23 cellular contexts compared by ENCODE assay signal in the genomic region with DNA sequence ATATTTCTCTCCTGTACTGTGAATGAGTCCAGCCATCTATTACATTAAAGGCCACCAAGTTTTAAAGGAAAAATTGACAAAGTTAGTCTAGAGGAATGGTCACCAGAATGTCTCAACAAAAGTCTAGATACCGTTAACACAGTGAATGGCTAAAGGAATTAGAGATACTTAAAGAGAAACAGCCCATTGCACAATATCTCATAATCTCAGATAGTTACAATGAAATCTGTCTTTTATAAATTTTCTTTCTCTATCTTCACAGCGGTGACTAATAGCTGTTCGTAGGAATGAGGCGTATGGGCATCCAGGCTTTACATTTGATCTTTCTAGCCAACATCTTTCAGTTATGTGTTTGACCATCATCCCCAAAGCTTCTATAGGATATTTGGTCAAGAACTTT. TPM values are rescaled to one million over a fixed set of nuclear protein-coding genes. Genes with fewer than 3 reads are reported as not detected.
DNase-seq lines count a peak whose midpoint lies in the region; ATAC-seq, FAIRE-seq and TF ChIP-seq lines count a peak whose summit lies in the region.
"Had no signal": no experiment of that assay in that cellular context is flagged by ENCODE, and none has a peak within 500 bp of the region (broad histone marks: within the 10 kb centered on the region; RNA-seq: fewer than 3 reads in every experiment).

No MANE protein-coding gene starts in this region.

- H3K9me3 ChIP-seq in HepG2 (ENCODE audit: low read length) (no peaks in the 10 kb centered on the region), right lobe of liver (no peaks in the 10 kb centered on the region), testis (no peaks in the 10 kb centered on the region)
- H3K9me3 ChIP-seq: BLaER1, Caco-2 had no signal

- no peak for TF ChIP-seq POLR2A in HepG2 (IDR thresholded peaks at IDR 0.05; ENCODE audit: insufficient read depth in 1 of 2, low read depth in 2 of 2, low read length in 2 of 2)
- TF ChIP-seq POLR2A in right lobe of liver (IDR thresholded peaks at IDR 0.05), result no peak
- TF ChIP-seq POLR2A in testis (IDR thresholded peaks at IDR 0.05), result no peak

- no peak for DNase-seq in HepG2 (ENCODE audit: low spot score)
- no peak for DNase-seq in right lobe of liver
- peak; percentile 2 for DNase-seq in choroid plexus epithelial cell (ENCODE audit: low read depth)
- DNase-seq in fibroblast of villous mesenchyme (ENCODE audit: low read depth), result peak; percentile 38
- DNase-seq in testis, result no peak
- no peak for DNase-seq in foreskin keratinocyte
- DNase-seq in cerebellar cortex (ENCODE audit: low spot score), result no peak
- no peak for DNase-seq in activated CD4-positive, alpha-beta T cell treated with anti-CD3 and anti-CD28 coated beads for 36 hours
- DNase-seq: Caco-2; CD4-positive, CD25-positive, alpha-beta regulatory T cell; CD8-positive, alpha-beta T cell; DMS153; DND-41; GDM1; GM23248; H9 had no signal

- H3K27ac Mint-ChIP-seq in activated CD4-positive, alpha-beta T cell treated with anti-CD3 and anti-CD28 coated beads for 36 hours, result no peak overlapping the region
- H3K27ac Mint-ChIP-seq: B cell; CD4-positive, CD25-positive, alpha-beta regulatory T cell; CD8-positive, alpha-beta T cell; H9 had no signal

- ATAC-seq in HepG2 (no peak), right lobe of liver (no peak), foreskin keratinocyte (no peak)
- ATAC-seq in activated CD4-positive, alpha-beta T cell treated with anti-CD3 and anti-CD28 coated beads for 36 hours, result no peak
- ATAC-seq: CD8-positive, alpha-beta T cell; GM12878; HCT116 had no signal

- H4K20me1 ChIP-seq in HepG2 (ENCODE audit: insufficient read depth, low read length), result no peaks in the 10 kb centered on the region

- peaks cover 3% of the 10 kb centered on the region for H3K9me3 Mint-ChIP-seq in activated CD4-positive, alpha-beta T cell treated with anti-CD3 and anti-CD28 coated beads for 36 hours (ENCODE audit: low read depth)
- H3K9me3 Mint-ChIP-seq: CD4-positive, CD25-positive, alpha-beta regulatory T cell; CD8-positive, alpha-beta T cell; H9 had no signal

- no peak for TF ChIP-seq RAD21 in HepG2 (CRISPR knock-in tag; IDR thresholded peaks at IDR 0.05)

- TF ChIP-seq EP300 in HepG2 (IDR thresholded peaks at IDR 0.05; ENCODE audit: low read depth in 2 of 2, low read length in 2 of 2), result no peak
- no peak for TF ChIP-seq EP300 in HepG2 (CRISPR knock-in tag; IDR thresholded peaks at IDR 0.05; ENCODE audit: borderline replicate concordance)

- peaks cover 7% of the 10 kb centered on the region for H3K36me3 Mint-ChIP-seq in activated CD4-positive, alpha-beta T cell treated with anti-CD3 and anti-CD28 coated beads for 36 hours (ENCODE audit: low read depth)

- no peak overlapping the region for H3K9ac ChIP-seq in HepG2 (ENCODE audit: insufficient read depth, low read depth, low read length)
- H3K9ac ChIP-seq: BLaER1, GM23248 had no signal

- peaks cover 11% of the 10 kb centered on the region for H3K4me1 Mint-ChIP-seq in activated CD4-positive, alpha-beta T cell treated with anti-CD3 and anti-CD28 coated beads for 36 hours

- no peak overlapping the region for H3K4me2 ChIP-seq in HepG2 (ENCODE audit: low read depth, low read length)
- H3K4me2 ChIP-seq: BLaER1 had no signal

- FAIRE-seq in HepG2 (lab: Jason Lieb, UNC), result no peak
- FAIRE-seq: GM12878, GM19239 had no signal

- peaks cover 0 to 3% of the 10 kb centered on the region in 2 experiments; a peak in 1 of 5 replicates for H3K36me3 ChIP-seq in HepG2 (replicated peaks in 1 of 2; ENCODE audit: control insufficient read depth in 1 of 2, insufficient read depth in 2 of 2, low read length in 2 of 2)
- H3K36me3 ChIP-seq in right lobe of liver, result no peaks in the 10 kb centered on the region
- H3K36me3 ChIP-seq in testis (ENCODE audit: low read depth, missing control alignments), result no peaks in the 10 kb centered on the region

- intact Hi-C loops in HepG2 (cut with micrococcal nuclease; ENCODE audit: unreplicated experiment) (no loop called here), right lobe of liver (cut with DNase I) (no loop called here), testis (cut with DNase I; ENCODE audit: low total_unique reads) (no loop called here)
- intact Hi-C loops in activated CD4-positive, alpha-beta T cell treated with anti-CD3 and anti-CD28 coated beads for 36 hours (cut with DNase I, micrococcal nuclease), result no loop called here

- H3K79me2 ChIP-seq in HepG2 (ENCODE audit: insufficient read depth, low read length), result peaks cover 39% of the 10 kb centered on the region

- H3K4me3 ChIP-seq in HepG2 (replicated peaks in 1 of 3; ENCODE audit: insufficient read depth in 1 of 3, low read depth in 2 of 3, low read length in 3 of 3) (no peak overlapping the region), right lobe of liver (no peak overlapping the region), choroid plexus epithelial cell (ENCODE audit: low read depth, low read length) (no peak overlapping the region), fibroblast of villous mesenchyme (ENCODE audit: low read depth, low read length) (no peak overlapping the region), testis (no peak overlapping the region)
- H3K4me3 ChIP-seq: BLaER1, GM12878, GM23248 had no signal

- no peaks in the 10 kb centered on the region for H3K27me3 Mint-ChIP-seq in activated CD4-positive, alpha-beta T cell treated with anti-CD3 and anti-CD28 coated beads for 36 hours
- H3K27me3 Mint-ChIP-seq: B cell; CD4-positive, CD25-positive, alpha-beta regulatory T cell had no signal

- no peak overlapping the region for H3K27ac ChIP-seq in HepG2 (ENCODE audit: extremely low read length, insufficient read depth, low read length)
- H3K27ac ChIP-seq in right lobe of liver, result no peak overlapping the region
- H3K27ac ChIP-seq in testis, result peak overlapping the region; percentile 33 to 85
- H3K27ac ChIP-seq in foreskin keratinocyte, result no peak overlapping the region
- H3K27ac ChIP-seq: 22Rv1, BLaER1, C4-2B, GM23248 had no signal

- no peaks in the 10 kb centered on the region for H3K4me1 ChIP-seq in HepG2 (ENCODE audit: insufficient read depth, low read length)
- H3K4me1 ChIP-seq in right lobe of liver, result peaks cover 0 to 10% (median 0%) of the 10 kb centered on the region in 4 donors
- H3K4me1 ChIP-seq in testis, result no peaks in the 10 kb centered on the region
- peaks cover 7% of the 10 kb centered on the region for H3K4me1 ChIP-seq in foreskin keratinocyte
- H3K4me1 ChIP-seq: BLaER1 had no signal

- BruUV-seq in HepG2 (replicated peaks; lab: Mats Ljungman, UMichigan), result no TSS peak

- no peak overlapping the region for H2AFZ ChIP-seq in HepG2 (ENCODE audit: low read length)
- H2AFZ ChIP-seq: GM23248 had no signal

- no peak overlapping the region for H3K4me3 Mint-ChIP-seq in activated CD4-positive, alpha-beta T cell treated with anti-CD3 and anti-CD28 coated beads for 36 hours
- H3K4me3 Mint-ChIP-seq: B cell; CD4-positive, CD25-positive, alpha-beta regulatory T cell; CD8-positive, alpha-beta T cell; H9 had no signal

- no peaks in the 10 kb centered on the region for H3K27me3 ChIP-seq in HepG2 (ENCODE audit: control insufficient read depth in 1 of 2, insufficient read depth in 2 of 2, low read length in 2 of 2)
- no peaks in the 10 kb centered on the region for H3K27me3 ChIP-seq in right lobe of liver
- no peaks in the 10 kb centered on the region for H3K27me3 ChIP-seq in testis
- H3K27me3 ChIP-seq in foreskin keratinocyte, result no peaks in the 10 kb centered on the region
- H3K27me3 ChIP-seq: BLaER1 had no signal

- in situ Hi-C loops in HepG2 (cut with HindIII; ENCODE audit: extremely low pct_ligation_motif_present, low pct_unique_long_range_greater_than_20kb), result no loop called here

- POLR2A ChIA-PET in HepG2 (lab: Yijun Ruan, JAX), result no interaction called here
- POLR2A ChIA-PET in activated CD4-positive, alpha-beta T cell treated with anti-CD3 and anti-CD28 coated beads for 36 hours (lab: Charles Lee), result no interaction called here

- CTCF ChIA-PET in HepG2 (lab: Yijun Ruan, JAX; ENCODE audit: low intra/inter-chr PET ratio, low total read pairs), result no interaction called here
- CTCF ChIA-PET in activated CD4-positive, alpha-beta T cell treated with anti-CD3 and anti-CD28 coated beads for 36 hours (lab: Charles Lee), result interaction anchor here (0.7 kb wide), 1 partner anchor 289 kb away, joined by 3 read pairs; no protein-coding TSS in a partner anchor

- TF ChIP-seq CTCF in HepG2 (CRISPR knock-in tag; IDR thresholded peaks at IDR 0.05) (no peak), right lobe of liver (IDR thresholded peaks at IDR 0.05) (no peak), choroid plexus epithelial cell (conservative IDR thresholded peaks at IDR 0.05; ENCODE audit: low read depth, low read length) (no peak), fibroblast of villous mesenchyme (IDR thresholded peaks at IDR 0.05; ENCODE audit: insufficient read depth, low read depth, low read length) (no peak), testis (IDR thresholded peaks at IDR 0.05) (no peak), foreskin keratinocyte (conservative IDR thresholded peaks at IDR 0.05) (no peak)

- 98% methylated on average over 4 of the region's 4 CpGs for WGBS in HepG2 (ENCODE audit: low lambda C conversion rate)
- WGBS in right lobe of liver (ENCODE audit: insufficient coverage, low coverage, low lambda C conversion rate, missing lambda C conversion rate), result 100% methylated on average over 4 of the region's 4 CpGs
- WGBS in testis, 2 donors, result 74 to 80% methylated on average over 4 of the region's 4 CpGs

RNA-seq across cellular contexts. Expression of a gene that starts 30.6 kb away (rescaled TPM):
- 15.7 and 20.3 TPM in 2 replicates for total RNA-seq in HepG2 (2016; rRNA removed; fragmentation: Illumina TruSeq; extraction: Trizol)
- total RNA-seq in HepG2 (2016; cell fraction: cytosol; rRNA removed; fragmentation: Illumina TruSeq; extraction: Trizol; ENCODE audit: low read depth), result 62.3 and 68.9 TPM in 2 replicates
- 13.2 and 17.6 TPM in 2 replicates for total RNA-seq in HepG2 (2016; cell fraction: insoluble cytoplasmic fraction; rRNA removed; fragmentation: Illumina TruSeq; extraction: Trizol)
- total RNA-seq in HepG2 (2016; cell fraction: membrane; rRNA removed; fragmentation: Illumina TruSeq; extraction: Trizol), result 29.2 and 29.7 TPM in 2 replicates
- 23.8 and 26.9 TPM in 2 replicates for total RNA-seq in HepG2 (2016; cell fraction: nucleus; rRNA removed; fragmentation: Illumina TruSeq; extraction: Trizol)
- polyA plus RNA-seq in HepG2 (2011; rRNA removed), result 47.8 and 54.3 TPM in 2 replicates
- polyA plus RNA-seq in HepG2 (2011; cell fraction: cytosol; rRNA removed), result 48.2 and 49.9 TPM in 2 replicates
- polyA plus RNA-seq in HepG2 (2011; cell fraction: nucleus; rRNA removed), result 30.6 and 32.2 TPM in 2 replicates
- polyA plus RNA-seq in HepG2 (2012), result 27.5 and 28.8 TPM in 2 replicates
- 9.2 and 10.9 TPM in 2 replicates for polyA plus RNA-seq in HepG2 (2016; cell fraction: cytosol; fragmentation: Illumina TruSeq; extraction: Trizol; ENCODE audit: low read depth)
- polyA plus RNA-seq in HepG2 (2016; cell fraction: insoluble cytoplasmic fraction; fragmentation: Illumina TruSeq; extraction: Trizol; ENCODE audit: low read depth), result 49.0 and 58.2 TPM in 2 replicates
- polyA plus RNA-seq in HepG2 (2016; cell fraction: membrane; fragmentation: Illumina TruSeq; extraction: Trizol; ENCODE audit: low read depth), result 41.3 and 42.1 TPM in 2 replicates
- polyA plus RNA-seq in HepG2 (2016; cell fraction: nucleus; fragmentation: Illumina TruSeq; extraction: Trizol; ENCODE audit: insufficient read depth, low read depth), result 44.9 and 46.2 TPM in 2 replicates
- polyA minus RNA-seq in HepG2 (2011; rRNA and poly(A)+ RNA removed; ENCODE audit: low replicate concordance), result 47.7 and 55.2 TPM in 2 replicates
- 21.5 and 25.1 TPM in 2 replicates for polyA minus RNA-seq in HepG2 (2011; cell fraction: cytosol; rRNA and poly(A)+ RNA removed)
- polyA minus RNA-seq in HepG2 (2011; cell fraction: nucleus; rRNA and poly(A)+ RNA removed), result 59.4 and 65.8 TPM in 2 replicates
- total RNA-seq in right lobe of liver, result 10 to 100 TPM in 4 of 6 experiments, 1 to 10 TPM in 2; 8.0 to 17.8 (median 12.2) TPM
- total RNA-seq in fibroblast of villous mesenchyme, result 12.9 and 13.8 TPM in 2 replicates
- total RNA-seq in testis, result 100 to 1,000 TPM in 1 of 2 donors, 10 to 100 TPM in 1; 82.1 to 106 TPM
- 50.7 TPM for polyA plus RNA-seq in testis (ENCODE audit: insufficient read depth, low read depth, low replicate concordance)
- total RNA-seq in foreskin keratinocyte, result 31.7 and 38.4 TPM in 2 replicates
- polyA plus RNA-seq in foreskin keratinocyte, result 14.6 and 18.6 TPM in 2 replicates
- 10 to 100 TPM; 62.6 to 100.0 TPM for total RNA-seq in activated CD4-positive, alpha-beta T cell treated with anti-CD3 and anti-CD28 coated beads for 36 hours

RNA-seq across cellular contexts. Expression of a gene that starts 30.9 kb away (rescaled TPM):
- total RNA-seq in HepG2 (2016; rRNA removed; fragmentation: Illumina TruSeq; extraction: Trizol) (25.2 and 33.5 TPM in 2 replicates), right lobe of liver (1 to 10 TPM; 3.3 to 5.6 (median 4.0) TPM), fibroblast of villous mesenchyme (4.8 and 9.1 TPM in 2 replicates), testis (10 to 100 TPM; 19.3 to 28.8 TPM), foreskin keratinocyte (6.7 and 8.0 TPM in 2 replicates)
- 11.9 and 14.3 TPM in 2 replicates for total RNA-seq in HepG2 (2016; cell fraction: cytosol; rRNA removed; fragmentation: Illumina TruSeq; extraction: Trizol; ENCODE audit: low read depth)
- total RNA-seq in HepG2 (2016; cell fraction: insoluble cytoplasmic fraction; rRNA removed; fragmentation: Illumina TruSeq; extraction: Trizol), result 22.7 and 34.0 TPM in 2 replicates
- total RNA-seq in HepG2 (2016; cell fraction: membrane; rRNA removed; fragmentation: Illumina TruSeq; extraction: Trizol), result 12.9 and 16.9 TPM in 2 replicates
- 38.1 and 39.6 TPM in 2 replicates for total RNA-seq in HepG2 (2016; cell fraction: nucleus; rRNA removed; fragmentation: Illumina TruSeq; extraction: Trizol)
- polyA plus RNA-seq in HepG2 (2011; rRNA removed) (4.8 and 5.8 TPM in 2 replicates), testis (ENCODE audit: insufficient read depth, low read depth, low replicate concordance) (8.6 TPM), foreskin keratinocyte (4.9 and 6.6 TPM in 2 replicates)
- 3.2 and 4.2 TPM in 2 replicates for polyA plus RNA-seq in HepG2 (2011; cell fraction: cytosol; rRNA removed)
- polyA plus RNA-seq in HepG2 (2011; cell fraction: nucleus; rRNA removed), result 3.5 TPM in 2 replicates
- 5.6 and 8.0 TPM in 2 replicates for polyA plus RNA-seq in HepG2 (2012)
- polyA plus RNA-seq in HepG2 (2016; cell fraction: cytosol; fragmentation: Illumina TruSeq; extraction: Trizol; ENCODE audit: low read depth), result 2.7 and 2.8 TPM in 2 replicates
- 15.1 and 15.2 TPM in 2 replicates for polyA plus RNA-seq in HepG2 (2016; cell fraction: insoluble cytoplasmic fraction; fragmentation: Illumina TruSeq; extraction: Trizol; ENCODE audit: low read depth)
- 4.1 and 5.0 TPM in 2 replicates for polyA plus RNA-seq in HepG2 (2016; cell fraction: membrane; fragmentation: Illumina TruSeq; extraction: Trizol; ENCODE audit: low read depth)
- 10.7 and 11.3 TPM in 2 replicates for polyA plus RNA-seq in HepG2 (2016; cell fraction: nucleus; fragmentation: Illumina TruSeq; extraction: Trizol; ENCODE audit: insufficient read depth, low read depth)
- 3.3 and 6.3 TPM in 2 replicates for polyA minus RNA-seq in HepG2 (2011; rRNA and poly(A)+ RNA removed; ENCODE audit: low replicate concordance)
- polyA minus RNA-seq in HepG2 (2011; cell fraction: cytosol; rRNA and poly(A)+ RNA removed), result 12.1 and 13.3 TPM in 2 replicates
- polyA minus RNA-seq in HepG2 (2011; cell fraction: nucleus; rRNA and poly(A)+ RNA removed), result 35.9 and 36.2 TPM in 2 replicates
- 10 to 100 TPM; 15.1 to 16.5 TPM for total RNA-seq in activated CD4-positive, alpha-beta T cell treated with anti-CD3 and anti-CD28 coated beads for 36 hours

Comparison
In these comparisons a context has a peak if more than half of its experiments do, and no peak if none do; other contexts are left out.
1. DNase-seq: peak in choroid plexus epithelial cell (single experiment) and fibroblast of villous mesenchyme (single experiment); none in HepG2 (single experiment), right lobe of liver (0 of 3), testis (single experiment), foreskin keratinocyte (0 of 2), cerebellar cortex (single experiment) and activated CD4-positive, alpha-beta T cell treated with anti-CD3 and anti-CD28 coated beads for 36 hours (single experiment).
2. H3K27ac ChIP-seq: peak in testis (2 of 2); none in HepG2 (single experiment), right lobe of liver (0 of 3) and foreskin keratinocyte (single experiment).